ENCODE assay signal across 8 cellular contexts in genomic region chr17:48618366-48618896, GRCh38. TPM values are rescaled to one million over a fixed set of nuclear protein-coding genes. Genes with fewer than 3 reads are reported as not detected.
DNase-seq lines count a peak whose midpoint lies in the region; ATAC-seq and TF ChIP-seq lines count a peak whose summit lies in the region.

No MANE protein-coding gene starts in this region.

- no peak overlapping the region for H3K9ac ChIP-seq in MM.1S (ENCODE audit: low read length)
- H3K9ac ChIP-seq in SU-DHL-6 (ENCODE audit: low read length): no peak overlapping the region
- H3K9ac ChIP-seq in trophoblast cell (ENCODE audit: low read length): no peak overlapping the region

- no peak overlapping the region for H3K27ac ChIP-seq in MM.1S (ENCODE audit: low read length)
- H3K27ac ChIP-seq in SU-DHL-6 (ENCODE audit: low read depth, low read length): no peak overlapping the region
- H3K27ac ChIP-seq in trophoblast cell (ENCODE audit: low read depth, low read length): no peak overlapping the region

- H3K4me3 ChIP-seq in MM.1S (ENCODE audit: low read length): no peak overlapping the region
- no peak overlapping the region for H3K4me3 ChIP-seq in SU-DHL-6 (ENCODE audit: insufficient read depth, low read length, poor library complexity, severe bottlenecking)
- no peak overlapping the region for H3K4me3 ChIP-seq in trophoblast cell (ENCODE audit: low read depth, low read length)

- ATAC-seq in HG03432 (IDR thresholded peaks at IDR 0.05; ENCODE audit: unreplicated experiment): no peak

- H3K9me3 ChIP-seq in MM.1S (replicated peaks; ENCODE audit: insufficient read depth, low read length) (no peaks in the 10 kb centered on the region), SU-DHL-6 (ENCODE audit: insufficient read depth, low read length) (no peaks in the 10 kb centered on the region), trophoblast cell (ENCODE audit: insufficient read depth, low read depth, low read length) (peaks cover 15% of the 10 kb centered on the region)

- peak overlapping the region; percentile 51 for H3K4me3 Mint-ChIP-seq in activated naive CD4-positive, alpha-beta T cell treated with anti-CD3 and anti-CD28 coated beads, Interleukin-2, amount 50 U/mL, for 24 hours
- H3K4me3 Mint-ChIP-seq in glutamatergic neuron (ENCODE audit: unreplicated experiment): peak overlapping the region; percentile 65
- peak overlapping the region; percentile 92 for H3K4me3 Mint-ChIP-seq in type B pancreatic cell

- TF ChIP-seq CTCF in MM.1S (IDR thresholded peaks at IDR 0.05; ENCODE audit: low read length) (peak; percentile 95), SU-DHL-6 (IDR thresholded peaks at IDR 0.05; ENCODE audit: insufficient read depth, low read length, poor library complexity, severe bottlenecking) (peak; percentile 84), glutamatergic neuron (IDR thresholded peaks at IDR 0.05; ENCODE audit: partially characterized antibody, unreplicated experiment) (peak; percentile 97), type B pancreatic cell (conservative IDR thresholded peaks at IDR 0.05) (peak; percentile 100)

- H3K36me3 ChIP-seq in MM.1S (replicated peaks; ENCODE audit: insufficient read depth, low read length) (no peaks in the 10 kb centered on the region), SU-DHL-6 (ENCODE audit: low read length) (no peaks in the 10 kb centered on the region), trophoblast cell (ENCODE audit: control insufficient read depth in 1 of 2, insufficient read depth in 2 of 2, low read length in 2 of 2) (no peaks in the 10 kb centered on the region)

- no peaks in the 10 kb centered on the region for H3K9me3 Mint-ChIP-seq in activated naive CD4-positive, alpha-beta T cell treated with anti-CD3 and anti-CD28 coated beads, Interleukin-2, amount 50 U/mL, for 24 hours
- peaks cover 14% of the 10 kb centered on the region for H3K9me3 Mint-ChIP-seq in glutamatergic neuron (ENCODE audit: unreplicated experiment)
- H3K9me3 Mint-ChIP-seq in type B pancreatic cell: no peaks in the 10 kb centered on the region

- peak overlapping the region; percentile 48; the same call in 1 of the 2 replicates for H3K4me2 ChIP-seq in MM.1S (ENCODE audit: low read depth, low read length)
- no peak overlapping the region for H3K4me2 ChIP-seq in SU-DHL-6 (ENCODE audit: low read depth, low read length, poor library complexity, severe bottlenecking)
- peak overlapping the region; percentile 50 for H3K4me2 ChIP-seq in trophoblast cell (ENCODE audit: low read length)

- H2AK5ac ChIP-seq in trophoblast cell (ENCODE audit: low read length): no peak overlapping the region

- no peak overlapping the region for H4K12ac ChIP-seq in trophoblast cell (ENCODE audit: low read depth, low read length)

- H4K91ac ChIP-seq in trophoblast cell (ENCODE audit: low read depth, low read length): no peak overlapping the region

- H2BK120ac ChIP-seq in trophoblast cell (ENCODE audit: insufficient read depth, low read length, poor library complexity): no peak overlapping the region

- H3K23ac ChIP-seq in trophoblast cell (ENCODE audit: low read length): no peak overlapping the region

- peak overlapping the region; percentile 41 for H3K27ac Mint-ChIP-seq in activated naive CD4-positive, alpha-beta T cell treated with anti-CD3 and anti-CD28 coated beads, Interleukin-2, amount 50 U/mL, for 24 hours
- no peak overlapping the region for H3K27ac Mint-ChIP-seq in glutamatergic neuron (ENCODE audit: unreplicated experiment)
- peak overlapping the region; percentile 94 for H3K27ac Mint-ChIP-seq in type B pancreatic cell

- H3K79me2 ChIP-seq in MM.1S (ENCODE audit: low read length) (no peaks in the 10 kb centered on the region), SU-DHL-6 (ENCODE audit: insufficient read depth, low read length) (no peaks in the 10 kb centered on the region), trophoblast cell (ENCODE audit: control insufficient read depth, insufficient read depth, low read length, poor library complexity) (no peaks in the 10 kb centered on the region)

- H3K79me1 ChIP-seq in trophoblast cell (ENCODE audit: low read length): peaks cover 2% of the 10 kb centered on the region

- WGBS in trophoblast cell (ENCODE audit: extremely low coverage, insufficient coverage, insufficient read length): no CpG with 5 or more reads among the region's 20 CpGs

- H3K9me2 ChIP-seq in MM.1S (replicated peaks; ENCODE audit: insufficient read depth, low read length) (no peaks in the 10 kb centered on the region), SU-DHL-6 (replicated peaks; ENCODE audit: insufficient read depth, low read length) (no peaks in the 10 kb centered on the region)

- no peaks in the 10 kb centered on the region for H3K4me1 ChIP-seq in MM.1S (ENCODE audit: low read length)
- H3K4me1 ChIP-seq in trophoblast cell (ENCODE audit: control insufficient read depth in 1 of 2, insufficient read depth in 2 of 2, low read length in 2 of 2): peaks cover 6 to 7% of the 10 kb centered on the region in 2 experiments

- H3F3A ChIP-seq in MM.1S (ENCODE audit: insufficient read depth, low read length) (no peaks in the 10 kb centered on the region), SU-DHL-6 (ENCODE audit: insufficient read depth) (no peaks in the 10 kb centered on the region)

- no peak overlapping the region for H4K8ac ChIP-seq in trophoblast cell (ENCODE audit: low read depth, low read length)

- H3K27me3 ChIP-seq in MM.1S (replicated peaks; ENCODE audit: insufficient read depth, low read length) (peaks cover 97% of the 10 kb centered on the region), SU-DHL-6 (ENCODE audit: low read length) (no peaks in the 10 kb centered on the region), trophoblast cell (ENCODE audit: insufficient read depth, low read length) (peaks cover 90% of the 10 kb centered on the region)

- H2BK12ac ChIP-seq in trophoblast cell (ENCODE audit: low read length): no peak overlapping the region

- no peak overlapping the region for H2BK5ac ChIP-seq in trophoblast cell (ENCODE audit: low read depth, low read length, poor library complexity)

- peak; percentile 81 for DNase-seq in EL
- DNase-seq in MM.1S: peak; percentile 73
- peak; percentile 88 for DNase-seq in glutamatergic neuron
- DNase-seq in trophoblast cell: peak; percentile 84 to 95
- peak; percentile 96 for DNase-seq in type B pancreatic cell (ENCODE audit: extremely low spot score, unreplicated experiment)

- H3K27me3 Mint-ChIP-seq in activated naive CD4-positive, alpha-beta T cell treated with anti-CD3 and anti-CD28 coated beads, Interleukin-2, amount 50 U/mL, for 24 hours: peaks cover 70% of the 10 kb centered on the region
- H3K27me3 Mint-ChIP-seq in glutamatergic neuron (ENCODE audit: unreplicated experiment) (peaks cover 58% of the 10 kb centered on the region), type B pancreatic cell (peaks cover 100% of the 10 kb centered on the region)

- H3K14ac ChIP-seq in trophoblast cell (ENCODE audit: low read length): no peak overlapping the region

- H4K20me1 ChIP-seq in MM.1S (ENCODE audit: insufficient read depth, low read length): no peaks in the 10 kb centered on the region
- H4K20me1 ChIP-seq in SU-DHL-6 (ENCODE audit: low read depth, low read length): no peaks in the 10 kb centered on the region

- H3K18ac ChIP-seq in trophoblast cell (ENCODE audit: low read length): no peak overlapping the region

- H3K4me1 Mint-ChIP-seq in activated naive CD4-positive, alpha-beta T cell treated with anti-CD3 and anti-CD28 coated beads, Interleukin-2, amount 50 U/mL, for 24 hours: peaks cover 44% of the 10 kb centered on the region
- peaks cover 4% of the 10 kb centered on the region for H3K4me1 Mint-ChIP-seq in glutamatergic neuron (ENCODE audit: low read depth, unreplicated experiment)
- peaks cover 33% of the 10 kb centered on the region for H3K4me1 Mint-ChIP-seq in type B pancreatic cell (ENCODE audit: unreplicated experiment)

- H3K4ac ChIP-seq in trophoblast cell (ENCODE audit: low read depth, low read length): no peak overlapping the region

- H3K36me3 Mint-ChIP-seq in activated naive CD4-positive, alpha-beta T cell treated with anti-CD3 and anti-CD28 coated beads, Interleukin-2, amount 50 U/mL, for 24 hours: peaks cover 2% of the 10 kb centered on the region
- H3K36me3 Mint-ChIP-seq in glutamatergic neuron (ENCODE audit: unreplicated experiment) (no peaks in the 10 kb centered on the region), type B pancreatic cell (no peaks in the 10 kb centered on the region)

- H2AFZ ChIP-seq in MM.1S (ENCODE audit: low read length) (no peak overlapping the region), SU-DHL-6 (ENCODE audit: low read depth, low read length, severe bottlenecking) (no peak overlapping the region), trophoblast cell (ENCODE audit: insufficient read depth, low read length, poor library complexity) (no peak overlapping the region)

RNA-seq across cellular contexts. Expression of gene HOXB8, which starts 3.3 kb away (rescaled TPM):
- total RNA-seq in glutamatergic neuron (ENCODE audit: unreplicated experiment): not detected
- polyA plus RNA-seq in trophoblast cell (2013): 2.4 and 2.5 TPM in 2 replicates
- 16.0 and 17.1 TPM in 2 replicates for total RNA-seq in type B pancreatic cell (ENCODE audit: low replicate concordance)

RNA-seq across cellular contexts. Expression of gene HOXB7, which starts 7.6 kb away (rescaled TPM):
- total RNA-seq in glutamatergic neuron (ENCODE audit: unreplicated experiment) (0.64 TPM), type B pancreatic cell (ENCODE audit: low replicate concordance) (9.8 and 11.7 TPM in 2 replicates)
- 9.6 and 9.8 TPM in 2 replicates for polyA plus RNA-seq in trophoblast cell (2013)

RNA-seq across cellular contexts. Expression of gene HOXB9, which starts 7.7 kb away (rescaled TPM):
- total RNA-seq in glutamatergic neuron (ENCODE audit: unreplicated experiment): not detected
- polyA plus RNA-seq in trophoblast cell (2013): 0.99 and 1.1 TPM in 2 replicates
- 1.6 and 9.4 TPM in 2 replicates for total RNA-seq in type B pancreatic cell (ENCODE audit: low replicate concordance)

RNA-seq across cellular contexts. Expression of gene HOXB6, which starts 13.6 kb away (rescaled TPM):
- not detected for total RNA-seq in glutamatergic neuron (ENCODE audit: unreplicated experiment)
- polyA plus RNA-seq in trophoblast cell (2013): 10.6 and 10.9 TPM in 2 replicates
- 17.6 and 20.3 TPM in 2 replicates for total RNA-seq in type B pancreatic cell (ENCODE audit: low replicate concordance)

RNA-seq across cellular contexts. Expression of gene HOXB5, which starts 24.9 kb away (rescaled TPM):
- not detected for total RNA-seq in glutamatergic neuron (ENCODE audit: unreplicated experiment)
- 3.2 and 3.5 TPM in 2 replicates for polyA plus RNA-seq in trophoblast cell (2013)
- total RNA-seq in type B pancreatic cell (ENCODE audit: low replicate concordance): 10.1 and 20.8 TPM in 2 replicates

Comparison
In these comparisons a context has a peak if more than half of its experiments do, and no peak if none do; other contexts are left out.
1. RNA of gene HOXB8, which starts 3.3 kb away (total RNA-seq): 16.0 to 17.1 TPM in type B pancreatic cell; not detected in glutamatergic neuron (single experiment); every median in the first group is over 10 times any median in the second.
2. Peak in every context shown above with its lines, with median percentiles within 50 percentile points of each other: DNase-seq, CTCF ChIP-seq and H3K4me3 Mint-ChIP-seq.